ENCODE assay signal across 8 cellular contexts in genomic region chr19:8526345-8527062, GRCh38. TPM values are rescaled to one million over a fixed set of nuclear protein-coding genes. Genes with fewer than 3 reads are reported as not detected.
DNase-seq lines count a peak whose midpoint lies in the region; ATAC-seq and TF ChIP-seq lines count a peak whose summit lies in the region.

No MANE protein-coding gene starts in this region.

- peak overlapping the region; percentile 79 for H2AFZ ChIP-seq in GM23248

- H3F3A ChIP-seq in GM23248 (ENCODE audit: insufficient read depth), result no peaks in the 10 kb centered on the region

- H3K9me2 ChIP-seq in GM23248 (ENCODE audit: insufficient read depth), result no peaks in the 10 kb centered on the region

- H3K4me3 Mint-ChIP-seq in activated T-helper 1 cell treated with anti-CD3 and anti-CD28 coated beads, Interleukin-12 subunit alpha, Interleukin-12 subunit beta, Interleukin-2, Interleukin-4 antibody, amounts not matched to agents 30 ng/mL and 10 ng/mL and 1 ng/mL, durations not matched to agents 14 hours and 24 hours and 36 hours, result no peak overlapping the region

- H3K4me1 ChIP-seq in GM23248 (ENCODE audit: insufficient read depth) (no peaks in the 10 kb centered on the region), right lobe of liver (no peaks in the 10 kb centered on the region)

- intact Hi-C loops in right lobe of liver (cut with DNase I), result no loop called here
- intact Hi-C loops in activated T-helper 1 cell treated with anti-CD3 and anti-CD28 coated beads, Interleukin-12 subunit alpha, Interleukin-12 subunit beta, Interleukin-2, Interleukin-4 antibody, amounts not matched to agents 30 ng/mL and 10 ng/mL and 1 ng/mL, durations not matched to agents 14 hours and 24 hours and 36 hours (cut with micrococcal nuclease), result no loop called here

- no peak for TF ChIP-seq CTCF in right lobe of liver (IDR thresholded peaks at IDR 0.05)

- H3K4me2 ChIP-seq in GM23248 (ENCODE audit: unreplicated experiment), result peak overlapping the region; percentile 90

- peak; percentile 66 to 71 (median 68) for ATAC-seq in right lobe of liver
- no peak for ATAC-seq in GM21528 (IDR thresholded peaks at IDR 0.05; ENCODE audit: low FRiP score, unreplicated experiment)

- H3K79me2 ChIP-seq in GM23248 (ENCODE audit: insufficient read depth), result peaks cover 12% of the 10 kb centered on the region; the same call in 1 of the 2 replicates

- H3K27me3 Mint-ChIP-seq in activated T-helper 1 cell treated with anti-CD3 and anti-CD28 coated beads, Interleukin-12 subunit alpha, Interleukin-12 subunit beta, Interleukin-2, Interleukin-4 antibody, amounts not matched to agents 30 ng/mL and 10 ng/mL and 1 ng/mL, durations not matched to agents 14 hours and 24 hours and 36 hours (ENCODE audit: insufficient read depth), result no peaks in the 10 kb centered on the region

- H3K36me3 Mint-ChIP-seq in activated T-helper 1 cell treated with anti-CD3 and anti-CD28 coated beads, Interleukin-12 subunit alpha, Interleukin-12 subunit beta, Interleukin-2, Interleukin-4 antibody, amounts not matched to agents 30 ng/mL and 10 ng/mL and 1 ng/mL, durations not matched to agents 14 hours and 24 hours and 36 hours (ENCODE audit: low read depth), result peaks cover 38% of the 10 kb centered on the region

- no peaks in the 10 kb centered on the region for H3K4me1 Mint-ChIP-seq in activated T-helper 1 cell treated with anti-CD3 and anti-CD28 coated beads, Interleukin-12 subunit alpha, Interleukin-12 subunit beta, Interleukin-2, Interleukin-4 antibody, amounts not matched to agents 30 ng/mL and 10 ng/mL and 1 ng/mL, durations not matched to agents 14 hours and 24 hours and 36 hours (ENCODE audit: low read depth)

- 3 to 4% methylated on average over 41 to 57 of the region's 57 CpGs for WGBS in GM23248 (ENCODE audit: low coverage in 1 of 2, low lambda C conversion rate in 2 of 2, missing lambda C conversion rate in 2 of 2), 2 experiments
- 30% methylated on average over 27 of the region's 57 CpGs for WGBS in right lobe of liver (ENCODE audit: insufficient coverage, low coverage, low lambda C conversion rate, missing lambda C conversion rate)

- peak; percentile 98 for DNase-seq in GM23248
- peak; percentile 60 for DNase-seq in NCI-H82 treated with DMSO at 0.1 percent for 48 hours (lab: John Stamatoyannopoulos, UW; ENCODE audit: unreplicated experiment)
- peak; percentile 95 for DNase-seq in ecto neural progenitor cell (ENCODE audit: low spot score)
- DNase-seq in right lobe of liver, result peak; percentile 90 to 92 (median 91)
- peak; percentile 90 for DNase-seq in superior temporal gyrus (ENCODE audit: extremely low spot score)
- DNase-seq in activated CD8-positive, alpha-beta memory T cell treated with anti-CD3 and anti-CD28 coated beads, Interleukin-2, amount 50 U/mL, for 4 hours, result no peak
- no peak for DNase-seq in activated T-helper 1 cell treated with anti-CD3 and anti-CD28 coated beads, Interleukin-12 subunit alpha, Interleukin-12 subunit beta, Interleukin-2, Interleukin-4 antibody, amounts not matched to agents 30 ng/mL and 10 ng/mL and 1 ng/mL, durations not matched to agents 14 hours and 24 hours and 36 hours (ENCODE audit: low spot score)

- H3K36me3 ChIP-seq in GM23248 (ENCODE audit: low read depth) (no peaks in the 10 kb centered on the region), right lobe of liver (no peaks in the 10 kb centered on the region)

- peak overlapping the region; percentile 81 for H3K4me3 ChIP-seq in GM23248
- H3K4me3 ChIP-seq in right lobe of liver, result peak overlapping the region; percentile 73 to 81 (median 76)

- no peak for TF ChIP-seq POLR2A in right lobe of liver (IDR thresholded peaks at IDR 0.05)

- 0 out of 2 replicates have a peak, but pooled peaks cover 7% of the 10 kb centered on the region for H4K20me1 ChIP-seq in GM23248 (ENCODE audit: insufficient read depth)

- H3K27ac ChIP-seq in GM23248 (peak overlapping the region; percentile 98), right lobe of liver (peak overlapping the region; percentile 87 to 90 (median 90))

- H3K27me3 ChIP-seq in GM23248 (replicated peaks; ENCODE audit: insufficient read depth) (no peaks in the 10 kb centered on the region), right lobe of liver (no peaks in the 10 kb centered on the region)

- peak overlapping the region; percentile 96 for H3K9ac ChIP-seq in GM23248

- in situ Hi-C loops in GM23248 (cut with MboI), result no loop called here

- H3K9me3 ChIP-seq in GM23248 (ENCODE audit: low read depth) (no peaks in the 10 kb centered on the region), right lobe of liver (no peaks in the 10 kb centered on the region)

- no peaks in the 10 kb centered on the region for H3K9me3 Mint-ChIP-seq in activated T-helper 1 cell treated with anti-CD3 and anti-CD28 coated beads, Interleukin-12 subunit alpha, Interleukin-12 subunit beta, Interleukin-2, Interleukin-4 antibody, amounts not matched to agents 30 ng/mL and 10 ng/mL and 1 ng/mL, durations not matched to agents 14 hours and 24 hours and 36 hours

- no peak overlapping the region for H3K27ac Mint-ChIP-seq in activated T-helper 1 cell treated with anti-CD3 and anti-CD28 coated beads, Interleukin-12 subunit alpha, Interleukin-12 subunit beta, Interleukin-2, Interleukin-4 antibody, amounts not matched to agents 30 ng/mL and 10 ng/mL and 1 ng/mL, durations not matched to agents 14 hours and 24 hours and 36 hours

RNA-seq across cellular contexts. Expression of gene ZNF414, which starts 12.5 kb away (rescaled TPM):
- total RNA-seq in GM23248 (2014; rRNA removed; shearing (Covaris generic)), result 1.8 and 2.0 TPM in 2 replicates
- 13.0 and 13.8 TPM in 2 replicates for polyA plus RNA-seq in GM23248 (2016; fragmentation: Nextera tagmentation; extraction: Ambion mirVana)
- 10 to 100 TPM in 4 of 6 experiments, 1 to 10 TPM in 2; 9.5 to 17.4 (median 11.9) TPM for total RNA-seq in right lobe of liver
- total RNA-seq in activated T-helper 1 cell treated with anti-CD3 and anti-CD28 coated beads, Interleukin-12 subunit alpha, Interleukin-12 subunit beta, Interleukin-2, Interleukin-4 antibody, amounts not matched to agents 30 ng/mL and 10 ng/mL and 1 ng/mL, durations not matched to agents 14 hours and 24 hours and 36 hours, result 22.1 and 23.6 TPM in 2 replicates

RNA-seq across cellular contexts. Expression of gene PRAM1, which starts 24.1 kb away (rescaled TPM):
- not detected in 2 replicates for total RNA-seq in GM23248 (2014; rRNA removed; shearing (Covaris generic))
- polyA plus RNA-seq in GM23248 (2016; fragmentation: Nextera tagmentation; extraction: Ambion mirVana), result not detected in 2 replicates
- 1 to 10 TPM in 5 of 6 experiments, under 1 TPM in 1; 0.74 to 3.3 (median 1.5) TPM for total RNA-seq in right lobe of liver
- 0.10 and 0.44 TPM in 2 replicates for total RNA-seq in activated T-helper 1 cell treated with anti-CD3 and anti-CD28 coated beads, Interleukin-12 subunit alpha, Interleukin-12 subunit beta, Interleukin-2, Interleukin-4 antibody, amounts not matched to agents 30 ng/mL and 10 ng/mL and 1 ng/mL, durations not matched to agents 14 hours and 24 hours and 36 hours

RNA-seq across cellular contexts. Expression of gene MYO1F, which starts 50.7 kb away (rescaled TPM):
- 0.54 and 9.0 TPM in 2 replicates for total RNA-seq in GM23248 (2014; rRNA removed; shearing (Covaris generic))
- polyA plus RNA-seq in GM23248 (2016; fragmentation: Nextera tagmentation; extraction: Ambion mirVana), result 1.1 and 1.6 TPM in 2 replicates
- total RNA-seq in right lobe of liver, result 10 to 100 TPM in 4 of 6 experiments, 1 to 10 TPM in 2; 7.9 to 21.5 (median 10.2) TPM
- 45.6 and 50.9 TPM in 2 replicates for total RNA-seq in activated T-helper 1 cell treated with anti-CD3 and anti-CD28 coated beads, Interleukin-12 subunit alpha, Interleukin-12 subunit beta, Interleukin-2, Interleukin-4 antibody, amounts not matched to agents 30 ng/mL and 10 ng/mL and 1 ng/mL, durations not matched to agents 14 hours and 24 hours and 36 hours

Comparison
In these comparisons a context has a peak if more than half of its experiments do, and no peak if none do; other contexts are left out.
1. DNase-seq: peak in GM23248 (single experiment), NCI-H82 treated with DMSO at 0.1 percent for 48 hours (single experiment), ecto neural progenitor cell (single experiment), right lobe of liver (3 of 3) and superior temporal gyrus (single experiment); none in activated CD8-positive, alpha-beta memory T cell treated with anti-CD3 and anti-CD28 coated beads, Interleukin-2, amount 50 U/mL, for 4 hours (single experiment) and activated T-helper 1 cell treated with anti-CD3 and anti-CD28 coated beads, Interleukin-12 subunit alpha, Interleukin-12 subunit beta, Interleukin-2, Interleukin-4 antibody, amounts not matched to agents 30 ng/mL and 10 ng/mL and 1 ng/mL, durations not matched to agents 14 hours and 24 hours and 36 hours (single experiment).